31 cellular contexts compared by ENCODE assay signal in genomic region chr4:183395395-183395794, GRCh38.
"Had no signal": no experiment of that assay in that cellular context is flagged by ENCODE, and none has a peak within 500 bp of the region (broad histone marks: within the 10 kb centered on the region; RNA-seq: fewer than 3 reads in every experiment).

No MANE protein-coding gene starts in this region.

- H3K27ac ChIP-seq: ascending aorta, cardiac muscle cell, KMS-11, VCaP had no signal

- H3K4me3 Mint-ChIP-seq: activated B cell treated with CpG ODN at 0.5 μM for 24 hours; activated CD4-positive, alpha-beta memory T cell treated with anti-CD3 and anti-CD28 coated beads for 36 hours; activated naive CD8-positive, alpha-beta T cell treated with anti-CD3 and anti-CD28 coated beads for 36 hours; activated T-cell treated with anti-CD3 and anti-CD28 coated beads, Interleukin-2, amount 50 U/mL, for 4 hours; activated T-helper 1 cell treated with anti-CD3 and anti-CD28 coated beads, Interleukin-12 subunit alpha, Interleukin-12 subunit beta, Interleukin-2, Interleukin-4 antibody, amounts not matched to agents 30 ng/mL and 10 ng/mL and 1 ng/mL, durations not matched to agents 14 hours and 24 hours and 36 hours; central memory CD8-positive, alpha-beta T cell had no signal

- H3K36me3 ChIP-seq: ascending aorta, cardiac muscle cell had no signal

- H3K4me2 ChIP-seq: KMS-11 had no signal

- H3K36me3 Mint-ChIP-seq: activated CD4-positive, alpha-beta memory T cell treated with anti-CD3 and anti-CD28 coated beads for 36 hours; activated naive CD8-positive, alpha-beta T cell treated with anti-CD3 and anti-CD28 coated beads for 36 hours had no signal

- H3K27ac Mint-ChIP-seq: activated B cell treated with CpG ODN at 0.5 μM for 24 hours; activated CD4-positive, alpha-beta memory T cell treated with anti-CD3 and anti-CD28 coated beads for 36 hours; activated naive CD8-positive, alpha-beta T cell treated with anti-CD3 and anti-CD28 coated beads for 36 hours; activated T-helper 1 cell treated with anti-CD3 and anti-CD28 coated beads, Interleukin-12 subunit alpha, Interleukin-12 subunit beta, Interleukin-2, Interleukin-4 antibody, amounts not matched to agents 30 ng/mL and 10 ng/mL and 1 ng/mL, durations not matched to agents 14 hours and 24 hours and 36 hours had no signal

- ATAC-seq: activated T-cell treated with anti-CD3 and anti-CD28 coated beads, Interleukin-2, amount 50 U/mL, for 4 hours had no signal

- H3K27me3 Mint-ChIP-seq: activated naive CD8-positive, alpha-beta T cell treated with anti-CD3 and anti-CD28 coated beads for 36 hours had no signal

- H3K4me3 ChIP-seq: ascending aorta, cardiac muscle cell had no signal

- H3K9me3 ChIP-seq: ascending aorta had no signal

- DNase-seq: activated B cell treated with CpG ODN at 0.5 μM for 24 hours; activated CD4-positive, alpha-beta memory T cell treated with anti-CD3 and anti-CD28 coated beads for 36 hours; activated CD4-positive, alpha-beta T cell treated with anti-CD3 and anti-CD28 coated beads for 4 hours; activated CD4-positive, alpha-beta T cell treated with anti-CD3 and anti-CD28 coated beads, Interleukin-2, amount 50 U/mL, for 1 hour; activated CD4-positive, CD25-positive, alpha-beta regulatory T cell treated with anti-CD3 and anti-CD28 coated beads, Interleukin-2, amount 50 U/mL, for 72 hours; activated CD8-positive, alpha-beta memory T cell treated with anti-CD3 and anti-CD28 coated beads, Interleukin-2, amount 50 U/mL, for 4 hours; activated naive CD4-positive, alpha-beta T cell; activated naive CD4-positive, alpha-beta T cell treated with anti-CD3 and anti-CD28 coated beads, Interleukin-2, amount 50 U/mL, for 16 hours; activated naive CD8-positive, alpha-beta T cell treated with anti-CD3 and anti-CD28 coated beads for 36 hours; activated T-cell treated with anti-CD3 and anti-CD28 coated beads for 4 hours; activated T-cell treated with anti-CD3 and anti-CD28 coated beads, Interleukin-2, amount 50 U/mL, for 4 hours; amygdala; MM.1S; MV-4-11; NCI-H1092; NCI-H1436 treated with DMSO at 0.1 percent for 48 hours; NCI-H1694 treated with DMSO at 0.1 percent for 48 hours; NCI-H2029; NCI-H345; NCI-H524 treated with DMSO at 0.1 percent for 48 hours; Right ventricle myocardium superior; SW 1271; T-helper 1 cell; T-helper 2 cell; T-helper 9 cell had no signal

- H3K9me3 Mint-ChIP-seq: activated B cell treated with CpG ODN at 0.5 μM for 24 hours; activated CD4-positive, alpha-beta memory T cell treated with anti-CD3 and anti-CD28 coated beads for 36 hours; activated naive CD8-positive, alpha-beta T cell treated with anti-CD3 and anti-CD28 coated beads for 36 hours; activated T-cell treated with anti-CD3 and anti-CD28 coated beads, Interleukin-2, amount 50 U/mL, for 4 hours; activated T-helper 1 cell treated with anti-CD3 and anti-CD28 coated beads, Interleukin-12 subunit alpha, Interleukin-12 subunit beta, Interleukin-2, Interleukin-4 antibody, amounts not matched to agents 30 ng/mL and 10 ng/mL and 1 ng/mL, durations not matched to agents 14 hours and 24 hours and 36 hours; central memory CD8-positive, alpha-beta T cell had no signal

- H3K27me3 ChIP-seq: ascending aorta had no signal
